In the genomic region with DNA sequence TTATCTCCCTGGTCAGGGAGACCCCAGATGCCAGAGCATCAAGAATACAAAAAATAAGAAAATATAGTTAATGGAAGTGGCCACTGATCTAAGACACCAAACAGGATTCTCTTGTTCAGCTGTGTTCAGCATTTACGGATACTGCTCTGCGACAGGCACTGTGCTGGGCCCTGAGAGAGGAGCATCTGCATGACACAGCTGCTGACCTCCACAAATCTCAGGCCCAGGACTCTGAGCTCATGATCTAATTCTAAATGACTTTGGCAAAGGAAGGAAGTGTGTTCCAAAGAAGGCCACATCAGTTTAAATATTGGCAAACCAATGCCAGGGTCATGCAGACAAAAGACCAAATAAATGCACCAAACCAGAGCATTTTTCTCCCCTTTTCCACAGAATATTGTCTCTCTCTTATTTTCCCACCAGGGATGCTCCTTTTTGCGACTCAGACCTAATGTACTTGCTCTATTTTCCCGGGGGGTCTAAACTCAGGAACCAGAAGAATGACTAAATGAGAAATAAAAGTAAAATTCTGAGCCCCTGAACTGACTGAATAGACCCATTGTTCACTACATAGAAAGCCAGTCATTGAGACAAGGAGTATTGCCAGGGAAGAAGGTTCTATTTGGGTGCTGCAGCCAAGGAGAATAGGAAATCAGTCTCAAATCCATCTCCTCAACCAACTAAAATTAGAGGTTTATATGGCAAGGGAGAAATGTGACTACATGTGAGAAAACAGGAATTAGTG, we compare ENCODE assay signal across 16 cellular contexts. TPM values are rescaled to one million over a fixed set of nuclear protein-coding genes. Genes with fewer than 3 reads are reported as not detected.
DNase-seq lines count a peak whose midpoint lies in the region; ATAC-seq, FAIRE-seq and TF ChIP-seq lines count a peak whose summit lies in the region.
"Had no signal": no experiment of that assay in that cellular context is flagged by ENCODE, and none has a peak within 500 bp of the region (broad histone marks: within the 10 kb centered on the region; RNA-seq: fewer than 3 reads in every experiment).

No MANE protein-coding gene starts in this region.

- H3K4me3 Mint-ChIP-seq in activated CD8-positive, alpha-beta memory T cell treated with anti-CD3 and anti-CD28 coated beads, Interleukin-2, amount 10 ng/mL, durations not matched to agents 7 days and 5 days = peak overlapping the region; percentile 45

- TF ChIP-seq CTCF in VCaP (conservative IDR thresholded peaks at IDR 0.05) = no peak

- no peaks in the 10 kb centered on the region for H3K27me3 Mint-ChIP-seq in activated CD8-positive, alpha-beta memory T cell treated with anti-CD3 and anti-CD28 coated beads, Interleukin-2, amount 10 ng/mL, durations not matched to agents 7 days and 5 days

- peak overlapping the region; percentile 96 for H3K27ac ChIP-seq in VCaP
- H3K27ac ChIP-seq: colonic mucosa, WERI-Rb-1 had no signal

- peaks cover 11% of the 10 kb centered on the region for H3K9me3 Mint-ChIP-seq in activated CD8-positive, alpha-beta memory T cell treated with anti-CD3 and anti-CD28 coated beads, Interleukin-2, amount 10 ng/mL, durations not matched to agents 7 days and 5 days (ENCODE audit: low read depth)

- CTCF ChIA-PET in activated CD8-positive, alpha-beta memory T cell treated with anti-CD3 and anti-CD28 coated beads, Interleukin-2, amount 10 ng/mL, durations not matched to agents 7 days and 5 days (lab: Charles Lee) = no interaction called here

- peaks cover 36% of the 10 kb centered on the region for H3K4me1 Mint-ChIP-seq in activated CD8-positive, alpha-beta memory T cell treated with anti-CD3 and anti-CD28 coated beads, Interleukin-2, amount 10 ng/mL, durations not matched to agents 7 days and 5 days

- no peak for DNase-seq in activated CD8-positive, alpha-beta memory T cell treated with anti-CD3 and anti-CD28 coated beads, Interleukin-2, amount 10 ng/mL, durations not matched to agents 7 days and 5 days
- DNase-seq in activated CD8-positive, alpha-beta memory T cell treated with anti-CD3 and anti-CD28 coated beads, Interleukin-2, amount 50 U/mL, for 48 hours = no peak
- DNase-seq in hippocampal formation (lab: John Stamatoyannopoulos, UW) (peak; percentile 9 to 30), putamen (ENCODE audit: low spot score) (peak; percentile 61), epidermal melanocyte (ENCODE audit: insufficient read length, low spot score) (no peak), GM19239 (ENCODE audit: insufficient read length, low spot score) (no peak)
- DNase-seq: colonic mucosa; left cardiac atrium; NCI-H1105; NCI-H2227 treated with DMSO at 0.1 percent for 48 hours; sigmoid colon; stimulated activated CD4-positive, alpha-beta T cell treated with anti-CD3 and anti-CD28 coated beads, Interleukin-2, amount 100 ng/mL, for 48 hours; WERI-Rb-1 had no signal

- no peak for FAIRE-seq in GM19239 (lab: Jason Lieb, UNC)

- no peak overlapping the region for H3K27ac Mint-ChIP-seq in activated CD8-positive, alpha-beta memory T cell treated with anti-CD3 and anti-CD28 coated beads, Interleukin-2, amount 10 ng/mL, durations not matched to agents 7 days and 5 days

- peaks cover 22% of the 10 kb centered on the region for H3K36me3 Mint-ChIP-seq in activated CD8-positive, alpha-beta memory T cell treated with anti-CD3 and anti-CD28 coated beads, Interleukin-2, amount 10 ng/mL, durations not matched to agents 7 days and 5 days

- no peak for ATAC-seq in activated CD8-positive, alpha-beta memory T cell treated with anti-CD3 and anti-CD28 coated beads, Interleukin-2, amount 10 ng/mL, durations not matched to agents 7 days and 5 days
- ATAC-seq in GM19395 (IDR thresholded peaks at IDR 0.05; ENCODE audit: unreplicated experiment) = no peak
- ATAC-seq: esophagus mucosa, left cardiac atrium had no signal

RNA-seq across cellular contexts. Expression of a gene that starts 1.4 kb away (rescaled TPM):
- 10 to 100 TPM; 28.6 to 29.3 TPM for total RNA-seq in activated CD8-positive, alpha-beta memory T cell treated with anti-CD3 and anti-CD28 coated beads, Interleukin-2, amount 10 ng/mL, durations not matched to agents 7 days and 5 days

RNA-seq across cellular contexts. Expression of a gene that starts 58.3 kb away (rescaled TPM):
- total RNA-seq in activated CD8-positive, alpha-beta memory T cell treated with anti-CD3 and anti-CD28 coated beads, Interleukin-2, amount 10 ng/mL, durations not matched to agents 7 days and 5 days = under 1 TPM; 0.58 to 0.80 TPM

Comparison
In these comparisons a context has a peak if more than half of its experiments do, and no peak if none do; other contexts are left out.
1. DNase-seq: peak in hippocampal formation (2 of 2) and putamen (single experiment); none in activated CD8-positive, alpha-beta memory T cell treated with anti-CD3 and anti-CD28 coated beads, Interleukin-2, amount 10 ng/mL, durations not matched to agents 7 days and 5 days (single experiment), activated CD8-positive, alpha-beta memory T cell treated with anti-CD3 and anti-CD28 coated beads, Interleukin-2, amount 50 U/mL, for 48 hours (single experiment), epidermal melanocyte (single experiment) and GM19239 (single experiment).